ENCODE assay signal across 31 cellular contexts in the genomic region with DNA sequence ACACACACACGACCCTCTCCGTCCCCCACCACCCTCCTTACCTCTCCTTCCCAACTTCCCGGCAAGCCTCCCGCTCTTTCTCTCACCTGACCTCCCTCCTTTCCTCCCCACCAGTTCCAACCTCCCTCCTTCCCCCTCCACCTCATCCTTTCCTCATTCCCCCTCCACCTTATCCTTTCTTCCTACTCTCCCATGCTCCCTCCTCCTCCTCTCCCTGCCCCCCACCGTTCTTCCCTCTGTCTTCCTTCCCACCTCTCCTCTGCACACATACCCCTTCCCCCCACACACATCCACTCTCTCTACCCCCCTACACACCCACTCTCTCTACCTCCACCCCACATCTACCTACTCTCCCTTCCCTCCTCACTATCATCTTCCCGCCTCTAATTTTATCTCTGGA.
"Had no signal": no experiment of that assay in that cellular context is flagged by ENCODE, and none has a peak within 500 bp of the region (broad histone marks: within the 10 kb centered on the region; RNA-seq: fewer than 3 reads in every experiment).

No MANE protein-coding gene starts in this region.

- H3K79me2 ChIP-seq: parathyroid adenoma had no signal

- H3K4me1 Mint-ChIP-seq: natural killer cell; neural progenitor cell; stimulated activated memory B cell treated with anti-CD40 and anti-IgM and Interleukin-4, amounts not matched to agents 10 μg/mL and 1 μg/mL and 100 μg/mL, for 72 hours; stimulated activated naive CD8-positive, alpha-beta T cell treated with anti-CD3 and anti-CD28 coated beads, Interleukin-15, amount 100 ng/mL, for 72 hours had no signal

- H3K36me3 Mint-ChIP-seq: natural killer cell, neural progenitor cell had no signal

- H2AFZ ChIP-seq: neural progenitor cell, parathyroid adenoma had no signal

- H3K4me2 ChIP-seq: neural progenitor cell, smooth muscle cell had no signal

- H3K9ac ChIP-seq: neural progenitor cell, parathyroid adenoma had no signal

- H3K36me3 ChIP-seq: neural progenitor cell, ovary, suprapubic skin, tibial artery, transverse colon, upper lobe of right lung, uterus had no signal

- H3K9me3 ChIP-seq: ovary, psoas muscle, spleen, suprapubic skin, testis, tibial artery, transverse colon, upper lobe of right lung, uterus had no signal

- H3K27ac ChIP-seq: neural progenitor cell, ovary, parathyroid adenoma, psoas muscle, skin epidermis, spleen, suprapubic skin, testis, tibial artery, transverse colon, upper lobe of right lung, uterus had no signal

- H3K4me3 Mint-ChIP-seq: natural killer cell; nephron; neural progenitor cell; stimulated activated memory B cell treated with anti-CD40 and anti-IgM and Interleukin-4, amounts not matched to agents 10 μg/mL and 1 μg/mL and 100 μg/mL, for 72 hours; stimulated activated naive CD8-positive, alpha-beta T cell treated with anti-CD3 and anti-CD28 coated beads, Interleukin-15, amount 100 ng/mL, for 72 hours; type B pancreatic cell had no signal

- DNase-seq: natural killer cell; occipital lobe; ovary; posterior cingulate gyrus; psoas muscle; right cardiac atrium; spleen; stimulated activated CD4-positive, alpha-beta T cell treated with anti-CD3 and anti-CD28 coated beads, Interleukin-12 subunit alpha, Interleukin-12 subunit beta, amount 100 ng/mL, for 4 hours; stimulated activated CD4-positive, alpha-beta T cell treated with anti-CD3 and anti-CD28 coated beads, Interleukin-1b, Interleukin-23, amount 100 ng/mL, for 48 hours; stimulated activated CD4-positive, alpha-beta T cell treated with anti-CD3 and anti-CD28 coated beads, Interleukin-4, amount 100 ng/mL, for 1 hour; stimulated activated CD4-positive, alpha-beta T cell treated with anti-CD3 and anti-CD28 coated beads, Interleukin-4, amount 100 ng/mL, for 4 hours; stimulated activated CD8-positive, alpha-beta memory T cell treated with anti-CD3 and anti-CD28 coated beads, Interleukin-4, amount 100 ng/mL, for 48 hours; stimulated activated naive CD4-positive, alpha-beta T cell; stimulated activated naive CD8-positive, alpha-beta T cell treated with anti-CD3 and anti-CD28 coated beads, Interleukin-15, amount 100 ng/mL, for 72 hours; stimulated activated naive CD8-positive, alpha-beta T cell treated with anti-CD3 and anti-CD28 coated beads, Interleukin-15, Interleukin-2, amounts not matched to agents 100 U/mL and 50 U/mL, for 24 hours; substantia nigra; testis; tibial artery; transverse colon; upper lobe of right lung; uterus had no signal

- H3K27me3 Mint-ChIP-seq: progenitor cell of endocrine pancreas; stimulated activated memory B cell treated with anti-CD40 and anti-IgM and Interleukin-4, amounts not matched to agents 10 μg/mL and 1 μg/mL and 100 μg/mL, for 72 hours; stimulated activated naive CD8-positive, alpha-beta T cell treated with anti-CD3 and anti-CD28 coated beads, Interleukin-15, amount 100 ng/mL, for 72 hours; type B pancreatic cell had no signal

- H3K4me3 ChIP-seq: neural progenitor cell, ovary, psoas muscle, skin epidermis, smooth muscle cell, spleen, suprapubic skin, testis, tibial artery, transverse colon, upper lobe of right lung, uterus had no signal

- H3K9me3 Mint-ChIP-seq: natural killer cell; nephron; neural progenitor cell; stimulated activated memory B cell treated with anti-CD40 and anti-IgM and Interleukin-4, amounts not matched to agents 10 μg/mL and 1 μg/mL and 100 μg/mL, for 72 hours; stimulated activated naive CD8-positive, alpha-beta T cell treated with anti-CD3 and anti-CD28 coated beads, Interleukin-15, amount 100 ng/mL, for 72 hours; type B pancreatic cell had no signal

- H3K27me3 ChIP-seq: neural progenitor cell, ovary, spleen, suprapubic skin, testis, tibial artery, transverse colon, upper lobe of right lung, uterus had no signal

- H3K27ac Mint-ChIP-seq: natural killer cell; nephron; neural progenitor cell; progenitor cell of endocrine pancreas; stimulated activated memory B cell treated with anti-CD40 and anti-IgM and Interleukin-4, amounts not matched to agents 10 μg/mL and 1 μg/mL and 100 μg/mL, for 72 hours; stimulated activated naive CD8-positive, alpha-beta T cell treated with anti-CD3 and anti-CD28 coated beads, Interleukin-15, amount 100 ng/mL, for 72 hours; type B pancreatic cell had no signal

- H3K4me1 ChIP-seq: parathyroid adenoma, psoas muscle, spleen, suprapubic skin, testis, tibial artery, upper lobe of right lung, uterus had no signal

- ATAC-seq: natural killer cell; psoas muscle; right cardiac atrium; sciatic nerve; stimulated activated memory B cell treated with anti-CD40 and anti-IgM and Interleukin-4, amounts not matched to agents 10 μg/mL and 1 μg/mL and 100 μg/mL, for 72 hours; stimulated activated naive CD8-positive, alpha-beta T cell treated with anti-CD3 and anti-CD28 coated beads, Interleukin-15, amount 100 ng/mL, for 72 hours; stimulated activated naive CD8-positive, alpha-beta T cell treated with anti-CD3 and anti-CD28 coated beads, Interleukin-15, Interleukin-2, amounts not matched to agents 100 U/mL and 50 U/mL, for 24 hours; upper lobe of right lung had no signal
